29 cellular contexts compared by ENCODE assay signal in genomic region chr3:155895379-155895900, GRCh38.
"Had no signal": no experiment of that assay in that cellular context is flagged by ENCODE, and none has a peak within 500 bp of the region (broad histone marks: within the 10 kb centered on the region; RNA-seq: fewer than 3 reads in every experiment).

No MANE protein-coding gene starts in this region.

- H3K4me3 Mint-ChIP-seq: activated CD4-positive, alpha-beta memory T cell treated with anti-CD3 and anti-CD28 coated beads for 36 hours; activated CD4-positive, alpha-beta T cell treated with anti-CD3 and anti-CD28 coated beads, Interleukin-2, amount 10 ng/mL, durations not matched to agents 24 days and 14 days; activated CD8-positive, alpha-beta memory T cell treated with anti-CD3 and anti-CD28 coated beads, Interleukin-2, amount 10 ng/mL, durations not matched to agents 7 days and 5 days; activated CD8-positive, alpha-beta T cell treated with anti-CD3 and anti-CD28 coated beads, Interleukin-2, amount 10 ng/mL, durations not matched to agents 7 days and 5 days; activated naive CD8-positive, alpha-beta T cell; activated T-cell treated with anti-CD3 and anti-CD28 coated beads, Interleukin-2, amount 50 U/mL, for 24 hours; activated T-helper 17 cell treated with anti-CD3 and anti-CD28 coated beads, Interleukin-2, amount 50 U/mL, for 72 hours; central memory CD8-positive, alpha-beta T cell; dendritic cell treated with granulocyte-macrophage colony-stimulating factor and Interleukin-4, amounts not matched to agents 40 ng/mL and 50 ng/mL, for 4 days; endodermal cell; T-helper 17 cell; WTC11 had no signal

- H3K27ac Mint-ChIP-seq: activated CD4-positive, alpha-beta memory T cell treated with anti-CD3 and anti-CD28 coated beads for 36 hours; activated CD4-positive, alpha-beta T cell treated with anti-CD3 and anti-CD28 coated beads, Interleukin-2, amount 10 ng/mL, durations not matched to agents 24 days and 14 days; activated CD8-positive, alpha-beta memory T cell treated with anti-CD3 and anti-CD28 coated beads, Interleukin-2, amount 10 ng/mL, durations not matched to agents 7 days and 5 days; activated CD8-positive, alpha-beta T cell treated with anti-CD3 and anti-CD28 coated beads, Interleukin-2, amount 10 ng/mL, durations not matched to agents 7 days and 5 days; activated naive CD8-positive, alpha-beta T cell; activated T-helper 17 cell treated with anti-CD3 and anti-CD28 coated beads, Interleukin-2, amount 50 U/mL, for 72 hours; dendritic cell treated with granulocyte-macrophage colony-stimulating factor and Interleukin-4, amounts not matched to agents 40 ng/mL and 50 ng/mL, for 4 days; endodermal cell; T-helper 17 cell; WTC11 had no signal

- H3K27me3 Mint-ChIP-seq: activated CD4-positive, alpha-beta memory T cell treated with anti-CD3 and anti-CD28 coated beads for 36 hours; activated CD4-positive, alpha-beta T cell treated with anti-CD3 and anti-CD28 coated beads, Interleukin-2, amount 10 ng/mL, durations not matched to agents 24 days and 14 days; activated CD8-positive, alpha-beta memory T cell treated with anti-CD3 and anti-CD28 coated beads, Interleukin-2, amount 10 ng/mL, durations not matched to agents 7 days and 5 days; activated naive CD8-positive, alpha-beta T cell; activated T-cell treated with anti-CD3 and anti-CD28 coated beads, Interleukin-2, amount 50 U/mL, for 24 hours; activated T-helper 17 cell treated with anti-CD3 and anti-CD28 coated beads, Interleukin-2, amount 50 U/mL, for 72 hours; central memory CD8-positive, alpha-beta T cell; dendritic cell treated with granulocyte-macrophage colony-stimulating factor and Interleukin-4, amounts not matched to agents 40 ng/mL and 50 ng/mL, for 4 days; T-helper 17 cell had no signal

- H3K4me3 ChIP-seq: coronary artery, dorsolateral prefrontal cortex, gastrocnemius medialis, heart left ventricle had no signal

- H3K9me3 Mint-ChIP-seq: activated CD4-positive, alpha-beta memory T cell treated with anti-CD3 and anti-CD28 coated beads for 36 hours; activated CD4-positive, alpha-beta T cell treated with anti-CD3 and anti-CD28 coated beads, Interleukin-2, amount 10 ng/mL, durations not matched to agents 24 days and 14 days; activated T-cell treated with anti-CD3 and anti-CD28 coated beads, Interleukin-2, amount 50 U/mL, for 24 hours; activated T-helper 17 cell treated with anti-CD3 and anti-CD28 coated beads, Interleukin-2, amount 50 U/mL, for 72 hours; central memory CD8-positive, alpha-beta T cell; dendritic cell treated with granulocyte-macrophage colony-stimulating factor and Interleukin-4, amounts not matched to agents 40 ng/mL and 50 ng/mL, for 4 days; WTC11 had no signal

- DNase-seq: activated CD4-positive, alpha-beta memory T cell treated with anti-CD3 and anti-CD28 coated beads for 36 hours; activated CD4-positive, alpha-beta T cell treated with anti-CD3 and anti-CD28 coated beads, Interleukin-2, amount 10 ng/mL, durations not matched to agents 24 days and 14 days; activated CD8-positive, alpha-beta memory T cell treated with anti-CD3 and anti-CD28 coated beads, Interleukin-2, amount 10 ng/mL, durations not matched to agents 7 days and 5 days; activated CD8-positive, alpha-beta memory T cell treated with anti-CD3 and anti-CD28 coated beads, Interleukin-2, amount 50 U/mL, for 4 hours; activated CD8-positive, alpha-beta T cell treated with anti-CD3 and anti-CD28 coated beads, Interleukin-2, amount 10 ng/mL, durations not matched to agents 7 days and 5 days; activated effector memory CD4-positive, alpha-beta T cell treated with Interleukin-2 at 50 U/mL for 16 hours; activated gamma-delta T cell treated with Interleukin-2 at 50 U/mL for 16 hours; activated naive CD4-positive, alpha-beta T cell treated with anti-CD3 and anti-CD28 coated beads, Interleukin-2, amount 50 U/mL, for 16 hours; activated naive CD4-positive, alpha-beta T cell treated with Interleukin-2 at 50 U/mL for 16 hours; activated T-cell treated with anti-CD3 and anti-CD28 coated beads, Interleukin-2, amount 50 U/mL, for 24 hours; amniotic stem cell; anterior cingulate cortex; brain microvascular endothelial cell; dorsolateral prefrontal cortex; effector memory CD4-positive, alpha-beta T cell; endodermal cell; foreskin fibroblast; gastrocnemius medialis; glutamatergic neuron; heart left ventricle; T-helper 1 cell; T-helper 17 cell had no signal

- ATAC-seq: activated CD8-positive, alpha-beta memory T cell treated with anti-CD3 and anti-CD28 coated beads, Interleukin-2, amount 10 ng/mL, durations not matched to agents 7 days and 5 days; activated CD8-positive, alpha-beta T cell treated with anti-CD3 and anti-CD28 coated beads, Interleukin-2, amount 10 ng/mL, durations not matched to agents 7 days and 5 days; activated T-helper 17 cell treated with anti-CD3 and anti-CD28 coated beads, Interleukin-2, amount 50 U/mL, for 72 hours; esophagus mucosa; gastrocnemius medialis; heart left ventricle; T-helper 17 cell; WTC11 had no signal
